In the genomic region with DNA sequence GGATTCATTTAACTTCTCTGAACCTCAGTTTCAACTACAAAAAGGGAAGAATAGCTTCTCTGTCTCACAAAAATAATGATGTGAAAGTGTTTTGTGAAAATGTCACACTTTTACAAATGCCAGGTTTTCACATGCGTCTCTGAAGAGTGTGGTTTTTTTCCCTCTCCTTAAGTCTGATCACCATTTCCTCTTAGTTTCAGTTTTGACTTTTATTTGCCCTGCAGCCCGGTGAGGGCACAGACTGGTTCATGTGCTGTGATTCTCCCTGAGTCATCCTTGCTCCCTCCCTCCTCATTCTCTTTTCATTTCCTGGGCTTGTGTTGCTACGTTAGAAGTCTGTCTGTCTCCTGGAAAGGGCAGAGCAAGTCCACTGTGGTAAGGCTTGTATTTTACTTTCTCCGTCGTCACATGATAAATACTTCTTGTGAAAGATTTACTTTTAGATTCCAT, we compare ENCODE assay signal across 1 cellular context.
TF ChIP-seq lines count a peak whose summit lies in the region.

No MANE protein-coding gene starts in this region.

TF ChIP-seq in WTC11, 78 proteins besides CTCF, POLR2A, EP300 and RAD21 (continued from another document):
- TF ChIP-seq, protein P1, sequence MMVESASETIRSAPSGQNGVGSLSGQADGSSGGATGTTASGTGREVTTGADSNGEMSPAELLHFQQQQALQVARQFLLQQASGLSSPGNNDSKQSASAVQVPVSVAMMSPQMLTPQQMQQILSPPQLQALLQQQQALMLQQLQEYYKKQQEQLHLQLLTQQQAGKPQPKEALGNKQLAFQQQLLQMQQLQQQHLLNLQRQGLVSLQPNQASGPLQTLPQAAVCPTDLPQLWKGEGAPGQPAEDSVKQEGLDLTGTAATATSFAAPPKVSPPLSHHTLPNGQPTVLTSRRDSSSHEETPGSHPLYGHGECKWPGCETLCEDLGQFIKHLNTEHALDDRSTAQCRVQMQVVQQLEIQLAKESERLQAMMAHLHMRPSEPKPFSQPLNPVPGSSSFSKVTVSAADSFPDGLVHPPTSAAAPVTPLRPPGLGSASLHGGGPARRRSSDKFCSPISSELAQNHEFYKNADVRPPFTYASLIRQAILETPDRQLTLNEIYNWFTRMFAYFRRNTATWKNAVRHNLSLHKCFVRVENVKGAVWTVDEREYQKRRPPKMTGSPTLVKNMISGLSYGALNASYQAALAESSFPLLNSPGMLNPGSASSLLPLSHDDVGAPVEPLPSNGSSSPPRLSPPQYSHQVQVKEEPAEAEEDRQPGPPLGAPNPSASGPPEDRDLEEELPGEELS (CRISPR knock-in tag; IDR thresholded peaks at IDR 0.05): no peak
- TF ChIP-seq HMGA2 (CRISPR knock-in tag; IDR thresholded peaks at IDR 0.05): no peak
- TF ChIP-seq, protein P2, sequence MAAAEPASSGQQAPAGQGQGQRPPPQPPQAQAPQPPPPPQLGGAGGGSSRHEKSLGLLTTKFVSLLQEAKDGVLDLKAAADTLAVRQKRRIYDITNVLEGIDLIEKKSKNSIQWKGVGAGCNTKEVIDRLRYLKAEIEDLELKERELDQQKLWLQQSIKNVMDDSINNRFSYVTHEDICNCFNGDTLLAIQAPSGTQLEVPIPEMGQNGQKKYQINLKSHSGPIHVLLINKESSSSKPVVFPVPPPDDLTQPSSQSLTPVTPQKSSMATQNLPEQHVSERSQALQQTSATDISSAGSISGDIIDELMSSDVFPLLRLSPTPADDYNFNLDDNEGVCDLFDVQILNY (CRISPR knock-in tag; IDR thresholded peaks at IDR 0.05): no peak
